ENCODE assay signal across 1 cellular context in genomic region chr1:212070720-212071302, GRCh38.
TF ChIP-seq lines count a peak whose summit lies in the region.

No MANE protein-coding gene starts in this region.

TF ChIP-seq in K562, 482 proteins besides CTCF, POLR2A, EP300 and RAD21 (continued from another document):
- no peak for TF ChIP-seq ZFP1 (CRISPR knock-in tag; IDR thresholded peaks at IDR 0.05)
- peak; percentile 71; the same call in 1 of the 2 replicates for TF ChIP-seq CC2D1A (IDR thresholded peaks at IDR 0.05)
